20 cellular contexts compared by ENCODE assay signal in genomic region chr6:40551966-40552365, GRCh38. TPM values are rescaled to one million over a fixed set of nuclear protein-coding genes. Genes with fewer than 3 reads are reported as not detected.
DNase-seq lines count a peak whose midpoint lies in the region; ATAC-seq, FAIRE-seq and TF ChIP-seq lines count a peak whose summit lies in the region.
"Had no signal": no experiment of that assay in that cellular context is flagged by ENCODE, and none has a peak within 500 bp of the region (broad histone marks: within the 10 kb centered on the region; RNA-seq: fewer than 3 reads in every experiment).

No MANE protein-coding gene starts in this region.

- 0 out of 2 replicates have a peak, but pooled peaks cover 6% of the 10 kb centered on the region for H3K9me2 ChIP-seq in GM23338 (ENCODE audit: insufficient read depth)

- H3K4me2 ChIP-seq in GM23338: 0 out of 2 replicates have a peak overlapping the region, but pooled peaks have one; percentile 9

- TF ChIP-seq CTCF in GM23338 (conservative IDR thresholded peaks at IDR 0.05; ENCODE audit: low read depth in 2 of 2): no peak
- TF ChIP-seq CTCF in thyroid gland (IDR thresholded peaks at IDR 0.05): no peak

- H3K36me3 ChIP-seq in GM23338 (ENCODE audit: insufficient read depth) (no peaks in the 10 kb centered on the region), thyroid gland (no peaks in the 10 kb centered on the region)
- H3K36me3 ChIP-seq: HAP-1 had no signal

- H3K27me3 Mint-ChIP-seq in GM23338 (ENCODE audit: insufficient read depth, low read depth, poor library complexity): peaks cover 6% of the 10 kb centered on the region

- DNase-seq in GM23338 (ENCODE audit: low spot score) (peak; percentile 20), NCI-H526 treated with DMSO at 0.1 percent for 48 hours (lab: John Stamatoyannopoulos, UW) (peak; percentile 92), thyroid gland (peak; percentile 69 to 70), urothelium cell line (ENCODE audit: low spot score) (no peak)
- DNase-seq in activated CD8-positive, alpha-beta memory T cell treated with anti-CD3 and anti-CD28 coated beads, Interleukin-2, amount 50 U/mL, for 48 hours: no peak
- DNase-seq: C1 segment of cervical spinal cord; Calu3; CD4-positive, alpha-beta memory T cell; COR-L47; DMS53; EL; GDM1; GOT3; HFFc6 had no signal

- 34 to 35% methylated on average over 3 of the region's 3 CpGs for WGBS in thyroid gland, 2 donors

- no peak for TF ChIP-seq POLR2A in thyroid gland (IDR thresholded peaks at IDR 0.05)

- no peaks in the 10 kb centered on the region; the same call in 2 of the 3 replicates for H3K9me3 Mint-ChIP-seq in GM23338
- H3K9me3 Mint-ChIP-seq: CD4-positive, alpha-beta memory T cell; HFFc6 had no signal

- intact Hi-C loops in thyroid gland (cut with DNase I): no loop called here

- no peak overlapping the region for H2AFZ ChIP-seq in GM23338

- H3K4me3 ChIP-seq in GM23338 (no peak overlapping the region), thyroid gland (replicated peaks in 1 of 3) (no peak overlapping the region)
- H3K4me3 ChIP-seq: GM12878, HAP-1 had no signal

- no peaks in the 10 kb centered on the region for H3K9me3 ChIP-seq in thyroid gland
- H3K9me3 ChIP-seq: HAP-1 had no signal

- H3K27ac ChIP-seq in GM23338 (ENCODE audit: low read depth) (0 out of 2 replicates have a peak overlapping the region, but pooled peaks have one; percentile 4), thyroid gland (peak overlapping the region in 2 of 3 donors; percentile 29 to 33)

- H3K4me3 Mint-ChIP-seq in GM23338: no peak overlapping the region
- H3K4me3 Mint-ChIP-seq: CD4-positive, alpha-beta memory T cell; HFFc6 had no signal

- H3K27ac Mint-ChIP-seq in GM23338: no peak overlapping the region
- H3K27ac Mint-ChIP-seq: CD4-positive, alpha-beta memory T cell; HFFc6 had no signal

- no peaks in the 10 kb centered on the region for H3F3A ChIP-seq in GM23338 (replicated peaks; ENCODE audit: low read depth)

- no peaks in the 10 kb centered on the region for H3K27me3 ChIP-seq in GM23338 (ENCODE audit: insufficient read depth)
- no peaks in the 10 kb centered on the region for H3K27me3 ChIP-seq in thyroid gland

- FAIRE-seq in urothelium cell line (lab: Jason Lieb, UNC): no peak
- FAIRE-seq: GM12878, H54 had no signal

- H3K4me1 Mint-ChIP-seq in GM23338: peaks cover 58% of the 10 kb centered on the region
- H3K4me1 Mint-ChIP-seq: CD4-positive, alpha-beta memory T cell had no signal

- H3K36me3 Mint-ChIP-seq in GM23338 (ENCODE audit: low read depth): 0 out of 3 replicates have a peak, but pooled peaks cover 7% of the 10 kb centered on the region
- H3K36me3 Mint-ChIP-seq: CD4-positive, alpha-beta memory T cell had no signal

- H3K4me1 ChIP-seq in GM23338 (ENCODE audit: insufficient read depth) (peaks cover 11% of the 10 kb centered on the region; the same call in 1 of the 2 replicates), thyroid gland (peaks cover 24 to 56% of the 10 kb centered on the region in 2 donors)
- H3K4me1 ChIP-seq: HAP-1 had no signal

- no peaks in the 10 kb centered on the region for H4K20me1 ChIP-seq in GM23338 (replicated peaks; ENCODE audit: insufficient read depth)

- no peak for ATAC-seq in GM23338
- no peak for ATAC-seq in GM18858 (IDR thresholded peaks at IDR 0.05; ENCODE audit: unreplicated experiment)
- ATAC-seq: GM12878 had no signal

- no peaks in the 10 kb centered on the region for H3K79me2 ChIP-seq in GM23338 (replicated peaks; ENCODE audit: insufficient read depth)

TF ChIP-seq in GM23338, 12 proteins besides CTCF, POLR2A, EP300 and RAD21:
- TF ChIP-seq ZNF462 (CRISPR knock-in tag; IDR thresholded peaks at IDR 0.05): no peak
- TF ChIP-seq ZNF114 (CRISPR knock-in tag; IDR thresholded peaks at IDR 0.05): no peak
- no peak for TF ChIP-seq CREB1 (CRISPR knock-in tag; IDR thresholded peaks at IDR 0.05; ENCODE audit: low read depth)
- TF ChIP-seq JUNB (IDR thresholded peaks at IDR 0.05; ENCODE audit: unreplicated experiment): no peak
- no peak for TF ChIP-seq ZNF331 (CRISPR knock-in tag; IDR thresholded peaks at IDR 0.05; ENCODE audit: low read depth)

RNA-seq across cellular contexts. Expression of gene LRFN2, which starts 35.2 kb away (rescaled TPM):
- 2.5 and 2.6 TPM in 2 replicates for total RNA-seq in GM23338 (2014; rRNA removed; shearing (Covaris generic))
- 0.29 and 0.83 TPM in 2 replicates for polyA plus RNA-seq in GM23338 (2016; fragmentation: Nextera tagmentation; extraction: Ambion mirVana)
- total RNA-seq in thyroid gland: under 1 TPM in 1 of 4 donors, not detected in 3; 0.13 TPM
- total RNA-seq: A172; Calu3; CD4-positive, alpha-beta memory T cell; GM12878; HFFc6 had no signal
- polyA plus RNA-seq: BJ, GM12878 had no signal

Comparison
In these comparisons a context has a peak if more than half of its experiments do, and no peak if none do; other contexts are left out.
1. DNase-seq: peak in GM23338 (single experiment), NCI-H526 treated with DMSO at 0.1 percent for 48 hours (single experiment) and thyroid gland (2 of 2); none in activated CD8-positive, alpha-beta memory T cell treated with anti-CD3 and anti-CD28 coated beads, Interleukin-2, amount 50 U/mL, for 48 hours (single experiment) and urothelium cell line (single experiment).